Comparison of ENCODE assay signal across 1 cellular context in genomic region chr22:38901111-38901641, GRCh38.
TF ChIP-seq lines count a peak whose summit lies in the region.

No MANE protein-coding gene starts in this region.

TF ChIP-seq in GM12878, 131 proteins besides CTCF, POLR2A, EP300 and RAD21:
- TF ChIP-seq HDAC6 (IDR thresholded peaks at IDR 0.05; ENCODE audit: unreplicated experiment) = no peak
- TF ChIP-seq RFX5 (IDR thresholded peaks at IDR 0.05; ENCODE audit: low read depth, low read length) = no peak
- no peak for TF ChIP-seq SREBF2 (IDR thresholded peaks at IDR 0.05; ENCODE audit: low read length)
- no peak for TF ChIP-seq HDGF (IDR thresholded peaks at IDR 0.05)
- TF ChIP-seq POU2F2 (IDR thresholded peaks at IDR 0.05; ENCODE audit: borderline replicate concordance, low read depth, low read length) = no peak
- TF ChIP-seq SIN3A (IDR thresholded peaks at IDR 0.05; ENCODE audit: low read depth, low read length) = no peak
- no peak for TF ChIP-seq ZBED1 (IDR thresholded peaks at IDR 0.05; ENCODE audit: borderline replicate concordance)
- TF ChIP-seq NR2F1 (conservative IDR thresholded peaks at IDR 0.05) = no peak
- no peak for TF ChIP-seq BRCA1 (IDR thresholded peaks at IDR 0.05; ENCODE audit: low read depth, low read length)
- TF ChIP-seq ZNF687 (IDR thresholded peaks at IDR 0.05) = no peak
- no peak for TF ChIP-seq MTA2 (IDR thresholded peaks at IDR 0.05; ENCODE audit: low read depth)
- TF ChIP-seq CBX5 (IDR thresholded peaks at IDR 0.05; ENCODE audit: low read depth) = no peak
- TF ChIP-seq IRF5 (IDR thresholded peaks at IDR 0.05; ENCODE audit: borderline replicate concordance) = no peak
- no peak for TF ChIP-seq CHD1 (IDR thresholded peaks at IDR 0.05; ENCODE audit: low read depth, low read length)
- no peak for TF ChIP-seq SREBF1 (IDR thresholded peaks at IDR 0.05; ENCODE audit: low read length)
- no peak for TF ChIP-seq CEBPZ (IDR thresholded peaks at IDR 0.05; ENCODE audit: low read depth, low read length)
- no peak for TF ChIP-seq RBBP5 (conservative IDR thresholded peaks at IDR 0.05)
- no peak for TF ChIP-seq NR2C1 (IDR thresholded peaks at IDR 0.05)
